ENCODE assay signal across 10 cellular contexts in genomic region chr9:125361837-125362531, GRCh38.
DNase-seq lines count a peak whose midpoint lies in the region; ATAC-seq, FAIRE-seq and TF ChIP-seq lines count a peak whose summit lies in the region.
"Had no signal": no experiment of that assay in that cellular context is flagged by ENCODE, and none has a peak within 500 bp of the region (broad histone marks: within the 10 kb centered on the region; RNA-seq: fewer than 3 reads in every experiment).

No MANE protein-coding gene starts in this region.

- BruUV-seq in endothelial cell of umbilical vein (replicated peaks; lab: Mats Ljungman, UMichigan) = no TSS peak

- H3K27ac Mint-ChIP-seq in activated T-cell treated with anti-CD3 and anti-CD28 coated beads, Interleukin-2, amount 50 U/mL, for 24 hours = peak overlapping the region; percentile 63
- H3K27ac Mint-ChIP-seq in stimulated activated effector memory CD8-positive, alpha-beta T cell treated with anti-CD3 and anti-CD28 coated beads, Interleukin-12 subunit alpha, Interleukin-12 subunit beta, amount 100 ng/mL, for 72 hours = peak overlapping the region; percentile 67

- H3K27me3 ChIP-seq in endothelial cell of umbilical vein (ENCODE audit: control insufficient read depth in 2 of 2, insufficient read depth in 2 of 2, low read length in 2 of 2) = no peaks in the 10 kb centered on the region

- DNase-seq in activated T-cell treated with anti-CD3 and anti-CD28 coated beads, Interleukin-2, amount 50 U/mL, for 24 hours = no peak
- DNase-seq in activated T-cell treated with anti-CD3 and anti-CD28 coated beads for 4 hours (no peak), NCI-H69 (lab: John Stamatoyannopoulos, UW) (peak; percentile 36), endothelial cell of umbilical vein (ENCODE audit: low read depth, low spot score) (peak; percentile 13), cerebellum (ENCODE audit: low spot score) (no peak), DMS153 (lab: John Stamatoyannopoulos, UW) (no peak)
- no peak for DNase-seq in stimulated activated effector memory CD8-positive, alpha-beta T cell treated with anti-CD3 and anti-CD28 coated beads, Interleukin-12 subunit alpha, Interleukin-12 subunit beta, amount 100 ng/mL, for 72 hours (ENCODE audit: low spot score in 2 of 2)
- DNase-seq: activated CD8-positive, alpha-beta memory T cell treated with anti-CD3 and anti-CD28 coated beads for 24 hours; stimulated activated CD4-positive, alpha-beta T cell treated with anti-CD3 and anti-CD28 coated beads, Interleukin-4, amount 100 ng/mL, for 4 hours had no signal

- H3K27ac ChIP-seq in endothelial cell of umbilical vein (ENCODE audit: insufficient read depth, low read depth, low read length) = no peak overlapping the region

- H3K9me3 Mint-ChIP-seq in activated T-cell treated with anti-CD3 and anti-CD28 coated beads, Interleukin-2, amount 50 U/mL, for 24 hours = no peaks in the 10 kb centered on the region
- no peaks in the 10 kb centered on the region for H3K9me3 Mint-ChIP-seq in stimulated activated effector memory CD8-positive, alpha-beta T cell treated with anti-CD3 and anti-CD28 coated beads, Interleukin-12 subunit alpha, Interleukin-12 subunit beta, amount 100 ng/mL, for 72 hours

- H3K4me3 Mint-ChIP-seq in activated T-cell treated with anti-CD3 and anti-CD28 coated beads, Interleukin-2, amount 50 U/mL, for 24 hours = no peak overlapping the region
- H3K4me3 Mint-ChIP-seq in stimulated activated effector memory CD8-positive, alpha-beta T cell treated with anti-CD3 and anti-CD28 coated beads, Interleukin-12 subunit alpha, Interleukin-12 subunit beta, amount 100 ng/mL, for 72 hours = no peak overlapping the region

- peaks cover 14% of the 10 kb centered on the region for H3K4me1 Mint-ChIP-seq in activated T-cell treated with anti-CD3 and anti-CD28 coated beads, Interleukin-2, amount 50 U/mL, for 24 hours (ENCODE audit: low read depth)
- no peaks in the 10 kb centered on the region for H3K4me1 Mint-ChIP-seq in stimulated activated effector memory CD8-positive, alpha-beta T cell treated with anti-CD3 and anti-CD28 coated beads, Interleukin-12 subunit alpha, Interleukin-12 subunit beta, amount 100 ng/mL, for 72 hours

- H3K4me1 ChIP-seq in endothelial cell of umbilical vein (ENCODE audit: control insufficient read depth, extremely low read depth, insufficient read depth, low read length) = no peaks in the 10 kb centered on the region

- POLR2A ChIA-PET in endothelial cell of umbilical vein (lab: Charles Lee) = no interaction called here

- no peaks in the 10 kb centered on the region for H3K9me3 ChIP-seq in endothelial cell of umbilical vein (replicated peaks; ENCODE audit: control insufficient read depth, insufficient read depth, low read length)

- CTCF ChIA-PET in endothelial cell of umbilical vein (lab: Charles Lee) = interaction anchor here (0.7 to 2.2 kb wide), 22 partner anchors 8 to 508 kb away, joined by 3 to 40 read pairs (median 4); partner anchors contain the start of gene WDR38

- dilution Hi-C loops in endothelial cell of umbilical vein (cut with MboI; ENCODE audit: extremely low pct_ligation_motif_present, low sequenced_read_pairs) = no loop called here

- H3K27me3 Mint-ChIP-seq in activated T-cell treated with anti-CD3 and anti-CD28 coated beads, Interleukin-2, amount 50 U/mL, for 24 hours = no peaks in the 10 kb centered on the region

- H3K4me3 ChIP-seq in endothelial cell of umbilical vein (replicated peaks in 1 of 3; ENCODE audit: insufficient read depth in 1 of 3, low read depth in 1 of 3, low read length in 3 of 3) = no peak overlapping the region

- H4K20me1 ChIP-seq in endothelial cell of umbilical vein (replicated peaks; ENCODE audit: control insufficient read depth, extremely low read depth, insufficient read depth, low read length) = no peaks in the 10 kb centered on the region

- ATAC-seq in stimulated activated effector memory CD8-positive, alpha-beta T cell treated with anti-CD3 and anti-CD28 coated beads, Interleukin-12 subunit alpha, Interleukin-12 subunit beta, amount 100 ng/mL, for 72 hours = no peak
- no peak for ATAC-seq in GM18907 (IDR thresholded peaks at IDR 0.05; ENCODE audit: unreplicated experiment)

- H3K79me2 ChIP-seq in endothelial cell of umbilical vein (ENCODE audit: control insufficient read depth, insufficient read depth, low read length) = no peaks in the 10 kb centered on the region

- H3K36me3 Mint-ChIP-seq in activated T-cell treated with anti-CD3 and anti-CD28 coated beads, Interleukin-2, amount 50 U/mL, for 24 hours (ENCODE audit: low read depth) = peaks cover 92% of the 10 kb centered on the region
- peaks cover 99% of the 10 kb centered on the region for H3K36me3 Mint-ChIP-seq in stimulated activated effector memory CD8-positive, alpha-beta T cell treated with anti-CD3 and anti-CD28 coated beads, Interleukin-12 subunit alpha, Interleukin-12 subunit beta, amount 100 ng/mL, for 72 hours

- FAIRE-seq in endothelial cell of umbilical vein (lab: Jason Lieb, UNC) = peak; percentile 44

- no peak for TF ChIP-seq POLR2A in endothelial cell of umbilical vein (IDR thresholded peaks at IDR 0.05; ENCODE audit: low read depth, low read length)

- H3K9me1 ChIP-seq in endothelial cell of umbilical vein (replicated peaks; ENCODE audit: control insufficient read depth, extremely low read depth, insufficient read depth, low read length) = no peaks in the 10 kb centered on the region

- no peak overlapping the region for H2AFZ ChIP-seq in endothelial cell of umbilical vein (ENCODE audit: low read depth, low read length)

- peaks cover 9 to 20% of the 10 kb centered on the region in 2 experiments for H3K36me3 ChIP-seq in endothelial cell of umbilical vein (ENCODE audit: control insufficient read depth in 2 of 2, extremely low read depth in 1 of 2, insufficient read depth in 2 of 2, low read length in 2 of 2)

- no peak overlapping the region for H3K4me2 ChIP-seq in endothelial cell of umbilical vein (ENCODE audit: insufficient read depth, low read length)

- peak in 1 of 2 donors; percentile 24 for TF ChIP-seq CTCF in endothelial cell of umbilical vein (IDR thresholded peaks at IDR 0.05; ENCODE audit: extremely low read depth in 1 of 2, insufficient read depth in 1 of 2, low read depth in 1 of 2, low read length in 2 of 2)

- H3K9ac ChIP-seq in endothelial cell of umbilical vein (replicated peaks; ENCODE audit: extremely low read depth, insufficient read depth, low read length) = no peak overlapping the region

- intact Hi-C loops in endothelial cell of umbilical vein (cut with micrococcal nuclease) = loop anchor here (1.0 kb wide), 1 partner anchor 106 kb away; no protein-coding TSS in a partner anchor

TF ChIP-seq in endothelial cell of umbilical vein, 7 proteins besides CTCF, POLR2A, EP300 and RAD21:
- no peak for TF ChIP-seq MYC (IDR thresholded peaks at IDR 0.05; ENCODE audit: low read depth, low read length)
- TF ChIP-seq MAX (IDR thresholded peaks at IDR 0.05; ENCODE audit: insufficient read depth, insufficient read length) = no peak
- no peak for TF ChIP-seq EZH2 (IDR thresholded peaks at IDR 0.05; ENCODE audit: borderline replicate concordance, low read depth, low read length, severe bottlenecking)
- TF ChIP-seq JUN (IDR thresholded peaks at IDR 0.05; ENCODE audit: borderline replicate concordance, insufficient read depth, insufficient read length, low read depth) = no peak
- TF ChIP-seq GATA2 (IDR thresholded peaks at IDR 0.05; ENCODE audit: insufficient read depth, insufficient read length, low read depth, low read length) = no peak
- no peak for TF ChIP-seq POLR2AphosphoS5 (IDR thresholded peaks at IDR 0.05; ENCODE audit: insufficient read depth, low read depth, low read length)
- TF ChIP-seq FOS (IDR thresholded peaks at IDR 0.05; ENCODE audit: borderline replicate concordance, insufficient read depth, low read length) = no peak

Comparison
In these comparisons a context has a peak if more than half of its experiments do, and no peak if none do; other contexts are left out.
1. DNase-seq: peak in NCI-H69 (single experiment) and endothelial cell of umbilical vein (single experiment); none in activated T-cell treated with anti-CD3 and anti-CD28 coated beads, Interleukin-2, amount 50 U/mL, for 24 hours (single experiment), activated T-cell treated with anti-CD3 and anti-CD28 coated beads for 4 hours (single experiment), stimulated activated effector memory CD8-positive, alpha-beta T cell treated with anti-CD3 and anti-CD28 coated beads, Interleukin-12 subunit alpha, Interleukin-12 subunit beta, amount 100 ng/mL, for 72 hours (0 of 2), cerebellum (single experiment) and DMS153 (single experiment).